Comparison of ENCODE assay signal across 20 cellular contexts in genomic region chr1:21821385-21822019, GRCh38. TPM values are rescaled to one million over a fixed set of nuclear protein-coding genes. Genes with fewer than 3 reads are reported as not detected.
A peak's percentile ranks its signal among the peaks of the same experiment; 100 is the strongest.
DNase-seq lines count a peak whose midpoint lies in the region; ATAC-seq and TF ChIP-seq lines count a peak whose summit lies in the region.
"Had no signal": no experiment of that assay in that cellular context is flagged by ENCODE, and none has a peak within 500 bp of the region (broad histone marks: within the 10 kb centered on the region; RNA-seq: fewer than 3 reads in every experiment).

No MANE protein-coding gene starts in this region.

- no CpG with 5 or more reads among the region's 11 CpGs for WGBS in neuronal stem cell (ENCODE audit: extremely low coverage in 2 of 2, insufficient read length in 2 of 2, insufficient replicate concordance in 1 of 2), 2 donors

- H3K14ac ChIP-seq in neuronal stem cell (ENCODE audit: low read length), result no peak overlapping the region

- no peak overlapping the region for H2BK15ac ChIP-seq in neuronal stem cell (ENCODE audit: low read length)

- peak overlapping the region; percentile 56 for H2AK5ac ChIP-seq in neuronal stem cell (ENCODE audit: low read depth, low read length)

- no peak overlapping the region for H4K8ac ChIP-seq in neuronal stem cell (ENCODE audit: low read depth, low read length)

- H3K23ac ChIP-seq in neuronal stem cell (ENCODE audit: low read depth, low read length, poor library complexity), result peak overlapping the region; percentile 85

- no peak for TF ChIP-seq CTCF in coronary artery (IDR thresholded peaks at IDR 0.05)

- H3K18ac ChIP-seq in neuronal stem cell (ENCODE audit: low read length), result no peak overlapping the region

- peaks cover 8 to 27% of the 10 kb centered on the region in 2 donors for H3K36me3 ChIP-seq in neuronal stem cell (replicated peaks in 1 of 2; ENCODE audit: control insufficient read depth in 2 of 2, insufficient read depth in 2 of 2, low read length in 2 of 2)
- H3K36me3 ChIP-seq: BE2C had no signal

- peak overlapping the region; percentile 48 for H2BK5ac ChIP-seq in neuronal stem cell (ENCODE audit: low read length)

- DNase-seq in 8988T, result peak; percentile 24
- DNase-seq in D341Med (ENCODE audit: low spot score), result peak; percentile 20
- peak; percentile 34 for DNase-seq in dermis blood vessel endothelial cell
- DNase-seq in neuronal stem cell (ENCODE audit: low spot score), result no peak
- no peak for DNase-seq in activated T-cell treated with anti-CD3 and anti-CD28 coated beads, Interleukin-2, amount 50 U/mL, for 48 hours
- no peak for DNase-seq in coronary artery (ENCODE audit: low spot score)
- DNase-seq: CD4-positive, alpha-beta T cell; DMS53; HFFc6; NCI-H1436 treated with DMSO at 0.1 percent for 48 hours; NCI-H2029 treated with DMSO at 0.1 percent for 48 hours; NCI-H2171 treated with DMSO at 0.1 percent for 48 hours; NCI-H446 treated with DMSO at 0.1 percent for 48 hours; NK-92 treated with Interleukin-12 subunit alpha and Interleukin-12 subunit beta, amount 100 ng/mL, for 24 hours; RPMI8226 had no signal

- H3K27me3 ChIP-seq in neuronal stem cell (ENCODE audit: control insufficient read depth in 3 of 3, insufficient read depth in 3 of 3, low read depth in 1 of 3, low read length in 3 of 3), result no peaks in the 10 kb centered on the region
- H3K27me3 ChIP-seq: BE2C had no signal

- no peak for ATAC-seq in HG03280 (IDR thresholded peaks at IDR 0.05; ENCODE audit: unreplicated experiment)

- H3K9me3 ChIP-seq in neuronal stem cell (replicated peaks in 1 of 2; ENCODE audit: control insufficient read depth in 2 of 2, insufficient read depth in 1 of 2, low read depth in 1 of 2, low read length in 2 of 2), result no peaks in the 10 kb centered on the region
- H3K9me3 ChIP-seq: BE2C had no signal

- H3K4me3 ChIP-seq in neuronal stem cell (ENCODE audit: low read length in 2 of 2), result no peak overlapping the region
- H3K4me3 ChIP-seq in coronary artery, result no peak overlapping the region

- no peak overlapping the region for H3K4me2 ChIP-seq in neuronal stem cell (ENCODE audit: insufficient read depth, low read length, poor library complexity, severe bottlenecking)
- H3K4me2 ChIP-seq: KMS-11 had no signal

- no peak overlapping the region for H4K91ac ChIP-seq in neuronal stem cell (ENCODE audit: low read depth, low read length, poor library complexity)

- H2AFZ ChIP-seq in neuronal stem cell (ENCODE audit: low read length), result no peak overlapping the region

- H3K79me1 ChIP-seq in neuronal stem cell (ENCODE audit: low read depth, low read length), result peaks cover 5% of the 10 kb centered on the region

- H2BK120ac ChIP-seq in neuronal stem cell (ENCODE audit: low read depth, low read length), result no peak overlapping the region

- H3K27ac ChIP-seq in neuronal stem cell (replicated peaks; ENCODE audit: low read length) (no peak overlapping the region), coronary artery (no peak overlapping the region)
- H3K27ac ChIP-seq: KMS-11 had no signal

- peaks cover 0 to 2% of the 10 kb centered on the region in 2 donors for H3K4me1 ChIP-seq in neuronal stem cell (ENCODE audit: control insufficient read depth in 2 of 2, insufficient read depth in 1 of 2, low read depth in 1 of 2, low read length in 2 of 2)
- H3K4me1 ChIP-seq: BE2C had no signal

- H3K9ac ChIP-seq in neuronal stem cell (ENCODE audit: low read depth, low read length, poor library complexity), result no peak overlapping the region
- H3K9ac ChIP-seq: KMS-11 had no signal

- no peak overlapping the region for H2BK12ac ChIP-seq in neuronal stem cell (ENCODE audit: low read length)

- H3K4ac ChIP-seq in neuronal stem cell (ENCODE audit: low read length), result no peak overlapping the region

RNA-seq across cellular contexts. Expression of gene LDLRAD2, which starts 9.4 kb away (rescaled TPM):
- total RNA-seq in dermis blood vessel endothelial cell, result 0.05 and 0.17 TPM in 2 replicates
- 0.28 TPM for polyA plus RNA-seq in neuronal stem cell (2013, experiment 1 of 2)
- 0.28 TPM for polyA plus RNA-seq in neuronal stem cell (2013, experiment 2 of 2)
- total RNA-seq: CD4-positive, alpha-beta T cell; M059J; OCI-LY7 had no signal

RNA-seq across cellular contexts. Expression of gene USP48, which starts 38.6 kb away (rescaled TPM):
- total RNA-seq in dermis blood vessel endothelial cell, result 81.9 and 125 TPM in 2 replicates
- polyA plus RNA-seq in neuronal stem cell (2013, experiment 1 of 2), result 20.9 TPM
- 21.8 TPM for polyA plus RNA-seq in neuronal stem cell (2013, experiment 2 of 2)

Comparison
In these comparisons a context has a peak if more than half of its experiments do, and no peak if none do; other contexts are left out.
1. DNase-seq: peak in 8988T (single experiment), D341Med (single experiment) and dermis blood vessel endothelial cell (single experiment); none in neuronal stem cell (single experiment), activated T-cell treated with anti-CD3 and anti-CD28 coated beads, Interleukin-2, amount 50 U/mL, for 48 hours (0 of 2) and coronary artery (single experiment).